1 cellular context compared by ENCODE assay signal in the genomic region with DNA sequence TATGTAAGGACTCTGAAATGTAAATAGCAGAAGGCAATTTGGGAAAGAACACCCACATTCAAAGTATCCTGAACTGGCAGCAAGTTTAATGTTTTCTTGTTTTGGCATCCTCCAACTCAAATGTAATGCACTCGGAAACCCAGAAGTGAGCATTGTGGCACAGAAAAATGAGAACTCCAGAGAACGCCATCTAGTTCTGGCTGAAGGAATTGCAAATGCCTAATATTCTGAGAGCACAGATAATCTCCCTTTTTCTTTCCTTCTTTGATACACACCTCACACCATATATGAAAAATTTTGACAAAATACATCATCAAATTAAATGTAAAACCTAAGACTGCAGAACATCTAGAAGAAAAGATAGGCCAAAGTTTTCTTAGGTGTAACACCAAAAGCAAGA.
TF ChIP-seq lines count a peak whose summit lies in the region.

No MANE protein-coding gene starts in this region.

TF ChIP-seq in GM23338, 12 proteins besides CTCF, POLR2A, EP300 and RAD21 (continued from another document):
- TF ChIP-seq, protein P1, sequence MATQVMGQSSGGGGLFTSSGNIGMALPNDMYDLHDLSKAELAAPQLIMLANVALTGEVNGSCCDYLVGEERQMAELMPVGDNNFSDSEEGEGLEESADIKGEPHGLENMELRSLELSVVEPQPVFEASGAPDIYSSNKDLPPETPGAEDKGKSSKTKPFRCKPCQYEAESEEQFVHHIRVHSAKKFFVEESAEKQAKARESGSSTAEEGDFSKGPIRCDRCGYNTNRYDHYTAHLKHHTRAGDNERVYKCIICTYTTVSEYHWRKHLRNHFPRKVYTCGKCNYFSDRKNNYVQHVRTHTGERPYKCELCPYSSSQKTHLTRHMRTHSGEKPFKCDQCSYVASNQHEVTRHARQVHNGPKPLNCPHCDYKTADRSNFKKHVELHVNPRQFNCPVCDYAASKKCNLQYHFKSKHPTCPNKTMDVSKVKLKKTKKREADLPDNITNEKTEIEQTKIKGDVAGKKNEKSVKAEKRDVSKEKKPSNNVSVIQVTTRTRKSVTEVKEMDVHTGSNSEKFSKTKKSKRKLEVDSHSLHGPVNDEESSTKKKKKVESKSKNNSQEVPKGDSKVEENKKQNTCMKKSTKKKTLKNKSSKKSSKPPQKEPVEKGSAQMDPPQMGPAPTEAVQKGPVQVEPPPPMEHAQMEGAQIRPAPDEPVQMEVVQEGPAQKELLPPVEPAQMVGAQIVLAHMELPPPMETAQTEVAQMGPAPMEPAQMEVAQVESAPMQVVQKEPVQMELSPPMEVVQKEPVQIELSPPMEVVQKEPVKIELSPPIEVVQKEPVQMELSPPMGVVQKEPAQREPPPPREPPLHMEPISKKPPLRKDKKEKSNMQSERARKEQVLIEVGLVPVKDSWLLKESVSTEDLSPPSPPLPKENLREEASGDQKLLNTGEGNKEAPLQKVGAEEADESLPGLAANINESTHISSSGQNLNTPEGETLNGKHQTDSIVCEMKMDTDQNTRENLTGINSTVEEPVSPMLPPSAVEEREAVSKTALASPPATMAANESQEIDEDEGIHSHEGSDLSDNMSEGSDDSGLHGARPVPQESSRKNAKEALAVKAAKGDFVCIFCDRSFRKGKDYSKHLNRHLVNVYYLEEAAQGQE (IDR thresholded peaks at IDR 0.05; ENCODE audit: unreplicated experiment), result no peak
TF ChIP-seq in GM23338: peak in this region for 0.
